11 cellular contexts compared by ENCODE assay signal in genomic region chr21:29304577-29304976, GRCh38. TPM values are rescaled to one million over a fixed set of nuclear protein-coding genes. Genes with fewer than 3 reads are reported as not detected.
DNase-seq lines count a peak whose midpoint lies in the region; ATAC-seq and TF ChIP-seq lines count a peak whose summit lies in the region.
"Had no signal": no experiment of that assay in that cellular context is flagged by ENCODE, and none has a peak within 500 bp of the region (broad histone marks: within the 10 kb centered on the region; RNA-seq: fewer than 3 reads in every experiment).

No MANE protein-coding gene starts in this region.

- peaks cover 65% of the 10 kb centered on the region for H3K4me1 Mint-ChIP-seq in WTC11
- H3K4me1 Mint-ChIP-seq in naive B cell: peaks cover 50 to 89% (median 83%) of the 10 kb centered on the region in 3 donors
- peaks cover 49 to 92% (median 78%) of the 10 kb centered on the region in 7 donors for H3K4me1 Mint-ChIP-seq in naive thymus-derived CD4-positive, alpha-beta T cell

- H3K4me2 ChIP-seq in Karpas-422 (ENCODE audit: low read depth, low read length, poor library complexity, severe bottlenecking): peak overlapping the region; percentile 1

- no peak overlapping the region for H3K4me3 Mint-ChIP-seq in WTC11
- peak overlapping the region in 6 of 8 donors; percentile 22 to 61 (median 46) for H3K4me3 Mint-ChIP-seq in naive B cell
- peak overlapping the region in 2 of 10 donors; percentile 3 to 5 for H3K4me3 Mint-ChIP-seq in naive thymus-derived CD4-positive, alpha-beta T cell
- H3K4me3 Mint-ChIP-seq: effector memory CD8-positive, alpha-beta T cell had no signal

- H3K27me3 Mint-ChIP-seq in WTC11 (ENCODE audit: low read depth) (no peaks in the 10 kb centered on the region), naive B cell (no peaks in the 10 kb centered on the region)
- no peaks in the 10 kb centered on the region for H3K27me3 Mint-ChIP-seq in naive thymus-derived CD4-positive, alpha-beta T cell
- H3K27me3 Mint-ChIP-seq: effector memory CD8-positive, alpha-beta T cell had no signal

- H3K36me3 Mint-ChIP-seq in WTC11 (no peaks in the 10 kb centered on the region), naive B cell (peaks cover 0 to 8% of the 10 kb centered on the region in 2 donors)
- peaks cover 3 to 13% (median 5%) of the 10 kb centered on the region in 5 donors for H3K36me3 Mint-ChIP-seq in naive thymus-derived CD4-positive, alpha-beta T cell

- no peaks in the 10 kb centered on the region for H3K27me3 ChIP-seq in Karpas-422 (ENCODE audit: low read length)
- no peaks in the 10 kb centered on the region for H3K27me3 ChIP-seq in naive thymus-derived CD4-positive, alpha-beta T cell (ENCODE audit: control insufficient read depth in 2 of 2, insufficient read depth in 2 of 2, low read length in 2 of 2)
- H3K27me3 ChIP-seq: BE2C had no signal

- H3K9me3 Mint-ChIP-seq in WTC11: no peaks in the 10 kb centered on the region
- H3K9me3 Mint-ChIP-seq in naive B cell: no peaks in the 10 kb centered on the region
- H3K9me3 Mint-ChIP-seq in naive thymus-derived CD4-positive, alpha-beta T cell: no peaks in the 10 kb centered on the region
- H3K9me3 Mint-ChIP-seq: effector memory CD8-positive, alpha-beta T cell had no signal

- peak; percentile 42 to 56 for DNase-seq in AML-193 (lab: John Stamatoyannopoulos, UW)
- DNase-seq in Karpas-422: no peak
- no peak for DNase-seq in WTC11 (ENCODE audit: low spot score)
- peak; percentile 18 for DNase-seq in naive B cell
- no peak for DNase-seq in NCI-H1092 treated with DMSO at 0.1 percent for 48 hours (lab: John Stamatoyannopoulos, UW)
- no peak for DNase-seq in kidney glomerular epithelial cell (lab: John Stamatoyannopoulos, UW)
- DNase-seq in naive thymus-derived CD4-positive, alpha-beta T cell: no peak
- DNase-seq: BE2C; effector memory CD8-positive, alpha-beta T cell had no signal

- peak overlapping the region; percentile 83; the same call in 1 of the 2 replicates for H3K27ac ChIP-seq in Karpas-422 (ENCODE audit: low read length)
- no peak overlapping the region for H3K27ac ChIP-seq in naive thymus-derived CD4-positive, alpha-beta T cell (ENCODE audit: low read depth, low read length)

- no peak for TF ChIP-seq CTCF in WTC11 (IDR thresholded peaks at IDR 0.05)

- H3K4me1 ChIP-seq in Karpas-422 (ENCODE audit: low read length): peaks cover 99% of the 10 kb centered on the region
- H3K4me1 ChIP-seq in naive thymus-derived CD4-positive, alpha-beta T cell (ENCODE audit: control insufficient read depth in 2 of 2, insufficient read depth in 2 of 2, low read length in 2 of 2): peaks cover 4 to 29% of the 10 kb centered on the region in 2 donors
- H3K4me1 ChIP-seq: BE2C had no signal

- peaks cover 11% of the 10 kb centered on the region for H3K36me3 ChIP-seq in Karpas-422 (ENCODE audit: insufficient read depth, low read length)
- no peaks in the 10 kb centered on the region for H3K36me3 ChIP-seq in naive thymus-derived CD4-positive, alpha-beta T cell (ENCODE audit: control insufficient read depth in 2 of 3, insufficient read depth in 3 of 3, low read length in 3 of 3)
- H3K36me3 ChIP-seq: BE2C had no signal

- H3K27ac Mint-ChIP-seq in WTC11: peak overlapping the region; percentile 54; the same call in 1 of the 2 replicates
- H3K27ac Mint-ChIP-seq in naive B cell: peak overlapping the region; percentile 41 to 98 (median 75)
- H3K27ac Mint-ChIP-seq in naive thymus-derived CD4-positive, alpha-beta T cell: peak overlapping the region in 2 of 9 donors; percentile 63 to 76
- H3K27ac Mint-ChIP-seq: effector memory CD8-positive, alpha-beta T cell had no signal

- H3K9ac ChIP-seq in Karpas-422 (ENCODE audit: low read length): no peak overlapping the region

- no peaks in the 10 kb centered on the region for H3K9me2 ChIP-seq in Karpas-422 (replicated peaks; ENCODE audit: insufficient read depth, low read length)

- peaks cover 22% of the 10 kb centered on the region for H4K20me1 ChIP-seq in Karpas-422 (ENCODE audit: insufficient read depth, low read depth, low read length)

- peaks cover 99% of the 10 kb centered on the region for H3K79me2 ChIP-seq in Karpas-422 (ENCODE audit: low read length)

- no peak overlapping the region for H3K4me3 ChIP-seq in Karpas-422 (ENCODE audit: low read length)
- no peak overlapping the region for H3K4me3 ChIP-seq in naive thymus-derived CD4-positive, alpha-beta T cell (ENCODE audit: low read length)

- no peak overlapping the region for H2AFZ ChIP-seq in Karpas-422 (ENCODE audit: low read length)

- POLR2A ChIA-PET in WTC11 (lab: Charles Lee): no interaction called here
- POLR2A ChIA-PET in naive thymus-derived CD4-positive, alpha-beta T cell (lab: Charles Lee): interaction anchor here (1.1 kb wide), 1 partner anchor 9 kb away, joined by 6 read pairs; no protein-coding TSS in a partner anchor

- ATAC-seq in WTC11 (no peak), naive B cell (ENCODE audit: low read depth in 2 of 2) (no peak), GM21825 (IDR thresholded peaks at IDR 0.05; ENCODE audit: unreplicated experiment) (no peak)
- no peak for ATAC-seq in naive thymus-derived CD4-positive, alpha-beta T cell
- ATAC-seq: effector memory CD8-positive, alpha-beta T cell; left lobe of liver had no signal

- CTCF ChIA-PET in WTC11 (lab: Charles Lee): interaction anchor here (1.4 kb wide), 1 partner anchor 44 kb away, joined by 5 read pairs; no protein-coding TSS in a partner anchor
- CTCF ChIA-PET in naive thymus-derived CD4-positive, alpha-beta T cell (lab: Charles Lee): interaction anchor here (1.0 kb wide), 1 partner anchor 10 kb away, joined by 3 read pairs; no protein-coding TSS in a partner anchor

- intact Hi-C loops in naive thymus-derived CD4-positive, alpha-beta T cell (cut with micrococcal nuclease): loop anchor here in 1 of 2 donors (10.0 kb wide), 1 partner anchor 140 kb away; no protein-coding TSS in a partner anchor

- no peaks in the 10 kb centered on the region for H3K9me3 ChIP-seq in Karpas-422 (ENCODE audit: low read length)
- no peaks in the 10 kb centered on the region for H3K9me3 ChIP-seq in naive thymus-derived CD4-positive, alpha-beta T cell (ENCODE audit: control insufficient read depth in 2 of 3, low read length in 3 of 3)
- H3K9me3 ChIP-seq: BE2C had no signal

TF ChIP-seq in WTC11, 78 proteins besides CTCF, POLR2A, EP300 and RAD21 (continues in another document):
- TF ChIP-seq MLX (CRISPR knock-in tag; IDR thresholded peaks at IDR 0.05): no peak
- no peak for TF ChIP-seq PRDM15 (CRISPR knock-in tag; IDR thresholded peaks at IDR 0.05)
- TF ChIP-seq ZNF396 (CRISPR knock-in tag; IDR thresholded peaks at IDR 0.05; ENCODE audit: borderline replicate concordance): no peak
- no peak for TF ChIP-seq STAT6 (CRISPR knock-in tag; conservative IDR thresholded peaks at IDR 0.05; ENCODE audit: low read depth)

RNA-seq across cellular contexts. Expression of gene BACH1, which starts 5.9 kb away (rescaled TPM):
- total RNA-seq in Karpas-422 (2014; rRNA removed; shearing (Covaris generic); ENCODE audit: low replicate concordance): 30.7 and 42.0 TPM in 2 replicates
- total RNA-seq in WTC11 (2021): 46.2 to 48.7 TPM (median 47.8 TPM) in 3 replicates
- polyA plus RNA-seq in naive B cell (ENCODE audit: low read depth in 6 of 6): 100 to 1,000 TPM in 1 of 6 donors, 10 to 100 TPM in 5; 50.7 to 106 (median 69.3) TPM
- total RNA-seq in naive thymus-derived CD4-positive, alpha-beta T cell: 10 to 100 TPM; 26.0 to 95.6 (median 45.5) TPM
- polyA plus RNA-seq in naive thymus-derived CD4-positive, alpha-beta T cell: 10 to 100 TPM; 22.6 to 28.4 TPM

Comparison
In these comparisons a context has a peak if more than half of its experiments do, and no peak if none do; other contexts are left out.
1. DNase-seq: peak in AML-193 (2 of 2) and naive B cell (single experiment); none in Karpas-422 (single experiment), WTC11 (single experiment), NCI-H1092 treated with DMSO at 0.1 percent for 48 hours (single experiment), kidney glomerular epithelial cell (single experiment) and naive thymus-derived CD4-positive, alpha-beta T cell (0 of 9).